Comparison of ENCODE assay signal across 8 cellular contexts in genomic region chr9:33517373-33517772, GRCh38. TPM values are rescaled to one million over a fixed set of nuclear protein-coding genes. Genes with fewer than 3 reads are reported as not detected.
A peak's percentile ranks its signal among the peaks of the same experiment; 100 is the strongest.
DNase-seq lines count a peak whose midpoint lies in the region; ATAC-seq and TF ChIP-seq lines count a peak whose summit lies in the region.

No MANE protein-coding gene starts in this region.

- no peak overlapping the region for H3K4me3 ChIP-seq in Karpas-422 (ENCODE audit: low read length)

- H4K20me1 ChIP-seq in Karpas-422 (ENCODE audit: insufficient read depth, low read depth, low read length) = no peaks in the 10 kb centered on the region

- H3K9ac ChIP-seq in Karpas-422 (ENCODE audit: low read length) = no peak overlapping the region

- H3K4me2 ChIP-seq in Karpas-422 (ENCODE audit: low read depth, low read length, poor library complexity, severe bottlenecking) = no peak overlapping the region

- H3K9me3 ChIP-seq in Karpas-422 (ENCODE audit: low read length) = no peaks in the 10 kb centered on the region

- H3K79me2 ChIP-seq in Karpas-422 (ENCODE audit: low read length) = no peaks in the 10 kb centered on the region

- intact Hi-C loops in activated CD4-positive, alpha-beta T cell treated with anti-CD3 and anti-CD28 coated beads, Interleukin-2, amount 10 ng/mL, durations not matched to agents 24 days and 14 days (cut with micrococcal nuclease) = loop anchor here (2.0 kb wide), 1 partner anchor 115 kb away; the partner anchor contains the start of gene AQP7

- no peaks in the 10 kb centered on the region for H3K4me1 ChIP-seq in Karpas-422 (ENCODE audit: low read length)

- no peaks in the 10 kb centered on the region for H3K9me3 Mint-ChIP-seq in immature natural killer cell
- no peaks in the 10 kb centered on the region for H3K9me3 Mint-ChIP-seq in activated CD4-positive, alpha-beta T cell treated with anti-CD3 and anti-CD28 coated beads, Interleukin-2, amount 10 ng/mL, durations not matched to agents 24 days and 14 days

- H3K36me3 ChIP-seq in Karpas-422 (ENCODE audit: insufficient read depth, low read length) = no peaks in the 10 kb centered on the region

- peak; percentile 61 for DNase-seq in DMS 273 (lab: John Stamatoyannopoulos, UW; ENCODE audit: unreplicated experiment)
- no peak for DNase-seq in DMS 273 treated with DMSO at 0.1 percent for 48 hours (lab: John Stamatoyannopoulos, UW)
- DNase-seq in Karpas-422 = peak; percentile 43
- peak; percentile 4 to 9 (median 4) for DNase-seq in immature natural killer cell
- no peak for DNase-seq in activated CD4-positive, alpha-beta T cell treated with anti-CD3 and anti-CD28 coated beads, Interleukin-2, amount 10 ng/mL, durations not matched to agents 24 days and 14 days

- peak; percentile 80 for TF ChIP-seq CTCF in VCaP (conservative IDR thresholded peaks at IDR 0.05)

- no peaks in the 10 kb centered on the region for H3K27me3 ChIP-seq in Karpas-422 (ENCODE audit: low read length)

- H3K27me3 Mint-ChIP-seq in immature natural killer cell (ENCODE audit: low read depth in 3 of 3) = peaks cover 1 to 13% (median 9%) of the 10 kb centered on the region in 3 donors
- H3K27me3 Mint-ChIP-seq in activated CD4-positive, alpha-beta T cell treated with anti-CD3 and anti-CD28 coated beads, Interleukin-2, amount 10 ng/mL, durations not matched to agents 24 days and 14 days = peaks cover 36% of the 10 kb centered on the region

- no peaks in the 10 kb centered on the region for H3K4me1 Mint-ChIP-seq in immature natural killer cell
- H3K4me1 Mint-ChIP-seq in activated CD4-positive, alpha-beta T cell treated with anti-CD3 and anti-CD28 coated beads, Interleukin-2, amount 10 ng/mL, durations not matched to agents 24 days and 14 days = no peaks in the 10 kb centered on the region

- no peak overlapping the region for H3K4me3 Mint-ChIP-seq in immature natural killer cell
- H3K4me3 Mint-ChIP-seq in activated CD4-positive, alpha-beta T cell treated with anti-CD3 and anti-CD28 coated beads, Interleukin-2, amount 10 ng/mL, durations not matched to agents 24 days and 14 days = no peak overlapping the region

- no peak overlapping the region for H3K27ac ChIP-seq in Karpas-422 (ENCODE audit: low read length)
- peak overlapping the region; percentile 87 for H3K27ac ChIP-seq in VCaP

- no peaks in the 10 kb centered on the region for H3K9me2 ChIP-seq in Karpas-422 (replicated peaks; ENCODE audit: insufficient read depth, low read length)

- no peak overlapping the region for H3K27ac Mint-ChIP-seq in immature natural killer cell
- H3K27ac Mint-ChIP-seq in activated CD4-positive, alpha-beta T cell treated with anti-CD3 and anti-CD28 coated beads, Interleukin-2, amount 10 ng/mL, durations not matched to agents 24 days and 14 days = no peak overlapping the region

- ATAC-seq in GM21528 (IDR thresholded peaks at IDR 0.05; ENCODE audit: low FRiP score, unreplicated experiment) = no peak
- no peak for ATAC-seq in HG03469 (IDR thresholded peaks at IDR 0.05; ENCODE audit: unreplicated experiment)

- H2AFZ ChIP-seq in Karpas-422 (ENCODE audit: low read length) = no peak overlapping the region

- H3K36me3 Mint-ChIP-seq in immature natural killer cell = no peaks in the 10 kb centered on the region
- H3K36me3 Mint-ChIP-seq in activated CD4-positive, alpha-beta T cell treated with anti-CD3 and anti-CD28 coated beads, Interleukin-2, amount 10 ng/mL, durations not matched to agents 24 days and 14 days (ENCODE audit: low read depth) = no peaks in the 10 kb centered on the region

RNA-seq across cellular contexts. Expression of gene ANKRD18B, which starts 6.7 kb away (rescaled TPM):
- total RNA-seq in Karpas-422 (2014; rRNA removed; shearing (Covaris generic); ENCODE audit: low replicate concordance) = not detected in 2 replicates
- polyA plus RNA-seq in immature natural killer cell = not detected
- total RNA-seq in activated CD4-positive, alpha-beta T cell treated with anti-CD3 and anti-CD28 coated beads, Interleukin-2, amount 10 ng/mL, durations not matched to agents 24 days and 14 days = 0.65 and 1.1 TPM in 2 replicates

RNA-seq across cellular contexts. Expression of gene NOL6, which starts 43.6 kb away (rescaled TPM):
- 18.6 and 19.7 TPM in 2 replicates for total RNA-seq in Karpas-422 (2014; rRNA removed; shearing (Covaris generic); ENCODE audit: low replicate concordance)
- 10 to 100 TPM in 2 of 3 donors, 1 to 10 TPM in 1; 9.7 to 21.7 (median 18.8) TPM for polyA plus RNA-seq in immature natural killer cell
- total RNA-seq in activated CD4-positive, alpha-beta T cell treated with anti-CD3 and anti-CD28 coated beads, Interleukin-2, amount 10 ng/mL, durations not matched to agents 24 days and 14 days = 86.7 and 86.8 TPM in 2 replicates

Comparison
In these comparisons a context has a peak if more than half of its experiments do, and no peak if none do; other contexts are left out.
1. DNase-seq: peak in DMS 273 (single experiment), Karpas-422 (single experiment) and immature natural killer cell (3 of 3); none in DMS 273 treated with DMSO at 0.1 percent for 48 hours (single experiment) and activated CD4-positive, alpha-beta T cell treated with anti-CD3 and anti-CD28 coated beads, Interleukin-2, amount 10 ng/mL, durations not matched to agents 24 days and 14 days (single experiment).